Comparison of ENCODE assay signal across 8 cellular contexts in the genomic region with DNA sequence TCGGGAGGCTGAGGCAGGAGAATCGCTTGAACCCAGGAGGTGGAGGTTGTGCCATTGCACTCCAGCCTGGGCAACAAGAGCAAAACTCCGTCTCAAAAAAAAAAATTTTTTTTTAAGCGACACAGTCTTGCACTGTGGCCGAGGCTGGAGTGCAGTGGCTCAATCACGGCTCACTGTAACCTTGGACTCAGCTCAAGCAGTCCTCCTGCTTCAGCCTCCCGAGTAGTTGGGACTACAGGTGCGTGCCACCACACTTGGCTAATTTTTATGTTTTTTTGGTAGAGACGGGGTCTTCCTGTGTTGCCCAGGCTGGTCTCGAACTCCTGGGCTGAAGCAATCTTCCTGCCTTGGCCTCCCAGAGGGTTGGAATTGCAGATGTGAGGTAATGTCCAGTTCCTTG. TPM values are rescaled to one million over a fixed set of nuclear protein-coding genes. Genes with fewer than 3 reads are reported as not detected.
DNase-seq lines count a peak whose midpoint lies in the region; ATAC-seq, FAIRE-seq and TF ChIP-seq lines count a peak whose summit lies in the region.
"Not testable (repeated sequence)": the region's sequence is repeated elsewhere in the genome, so short reads cannot be mapped to it uniquely, and the experiment has no call there.

No MANE protein-coding gene starts in this region.

- not testable (repeated sequence) for H3K27me3 ChIP-seq in pancreas, testis

- WGBS in pancreas, 2 donors, result 93 to 96% methylated on average over 10 of the region's 10 CpGs
- 89 to 96% methylated on average over 10 of the region's 10 CpGs for WGBS in testis, 2 donors

- H3K4me1 ChIP-seq in pancreas (peaks cover 0 to 11% (median 3%) of the 10 kb centered on the region in 3 donors), testis (peaks cover 12% of the 10 kb centered on the region)

- not testable (repeated sequence) for TF ChIP-seq CTCF in GM12865 (IDR thresholded peaks at IDR 0.05; ENCODE audit: insufficient read depth, low read depth, low read length, missing control alignments); MCF 10A (IDR thresholded peaks at IDR 0.05; ENCODE audit: unreplicated experiment); pancreas (IDR thresholded peaks at IDR 0.05); testis (IDR thresholded peaks at IDR 0.05)

- peaks cover 56% of the 10 kb centered on the region for H3K36me3 Mint-ChIP-seq in activated CD8-positive, alpha-beta memory T cell treated with anti-CD3 and anti-CD28 coated beads, Interleukin-2, amount 10 ng/mL, durations not matched to agents 7 days and 5 days
- H3K36me3 Mint-ChIP-seq in MCF 10A (ENCODE audit: insufficient read depth, unreplicated experiment), result peaks cover 70% of the 10 kb centered on the region

- H3K27me3 Mint-ChIP-seq in activated CD8-positive, alpha-beta memory T cell treated with anti-CD3 and anti-CD28 coated beads, Interleukin-2, amount 10 ng/mL, durations not matched to agents 7 days and 5 days; MCF 10A (ENCODE audit: insufficient read depth, unreplicated experiment): not testable (repeated sequence)

- not testable (repeated sequence) for H3K9me3 ChIP-seq in SK-N-MC (ENCODE audit: low read depth, low read length); pancreas; testis

- H3K27ac Mint-ChIP-seq in activated CD8-positive, alpha-beta memory T cell treated with anti-CD3 and anti-CD28 coated beads, Interleukin-2, amount 10 ng/mL, durations not matched to agents 7 days and 5 days, result not testable (repeated sequence)
- peak overlapping the region; percentile 84 for H3K27ac Mint-ChIP-seq in MCF 10A (ENCODE audit: low read depth, unreplicated experiment)

- not testable (repeated sequence) for H3K9ac ChIP-seq in SK-N-MC (ENCODE audit: insufficient read length)

- DNase-seq in GM12865 (ENCODE audit: low read depth); SK-N-MC (ENCODE audit: low read depth, low spot score); MCF 10A (ENCODE audit: unreplicated experiment): not testable (repeated sequence)
- DNase-seq in activated CD8-positive, alpha-beta memory T cell treated with anti-CD3 and anti-CD28 coated beads, Interleukin-2, amount 10 ng/mL, durations not matched to agents 7 days and 5 days, result peak; percentile 25
- peak; percentile 57 for DNase-seq in activated effector memory CD4-positive, alpha-beta T cell treated with anti-CD3 and anti-CD28 coated beads, Interleukin-2, amount 50 U/mL, for 16 hours
- DNase-seq in islet precursor cell (peak; percentile 29), pancreas (peak in 5 of 6 donors; percentile 1 to 20 (median 11)), testis (peak; percentile 12)

- ATAC-seq in activated CD8-positive, alpha-beta memory T cell treated with anti-CD3 and anti-CD28 coated beads, Interleukin-2, amount 10 ng/mL, durations not matched to agents 7 days and 5 days; pancreas: not testable (repeated sequence)

- POLR2A ChIA-PET in MCF 10A (lab: Yijun Ruan, JAX), result interaction anchor here (1.2 to 5.3 kb wide), 6 partner anchors 10 to 182 kb away, joined by 4 to 120 read pairs (median 23); partner anchors contain the start of genes GRK4, NOP14 and TNIP2

- H3K4me3 Mint-ChIP-seq in activated CD8-positive, alpha-beta memory T cell treated with anti-CD3 and anti-CD28 coated beads, Interleukin-2, amount 10 ng/mL, durations not matched to agents 7 days and 5 days; MCF 10A (ENCODE audit: unreplicated experiment): not testable (repeated sequence)

- H3K4me3 ChIP-seq in GM12865 (ENCODE audit: low read depth, low read length), result 0 out of 2 replicates have a peak overlapping the region, but pooled peaks have one; percentile 78
- H3K4me3 ChIP-seq in SK-N-MC, pancreas, testis: not testable (repeated sequence)

- peaks cover 57% of the 10 kb centered on the region for H3K36me3 ChIP-seq in SK-N-MC (ENCODE audit: insufficient read depth, low read length)
- H3K36me3 ChIP-seq in pancreas, result peaks cover 0 to 39% (median 15%) of the 10 kb centered on the region in 3 donors
- not testable (repeated sequence) for H3K36me3 ChIP-seq in testis (ENCODE audit: low read depth, missing control alignments)

- H3K4me1 Mint-ChIP-seq in activated CD8-positive, alpha-beta memory T cell treated with anti-CD3 and anti-CD28 coated beads, Interleukin-2, amount 10 ng/mL, durations not matched to agents 7 days and 5 days, result peaks cover 75% of the 10 kb centered on the region
- peaks cover 28% of the 10 kb centered on the region for H3K4me1 Mint-ChIP-seq in MCF 10A (ENCODE audit: insufficient read depth, unreplicated experiment)

- not testable (repeated sequence) for TF ChIP-seq POLR2A in testis (IDR thresholded peaks at IDR 0.05)

- H3K9me3 Mint-ChIP-seq in activated CD8-positive, alpha-beta memory T cell treated with anti-CD3 and anti-CD28 coated beads, Interleukin-2, amount 10 ng/mL, durations not matched to agents 7 days and 5 days (ENCODE audit: low read depth); MCF 10A (ENCODE audit: unreplicated experiment): not testable (repeated sequence)

- H3K27ac ChIP-seq in SK-N-MC, result peak overlapping the region; percentile 31; the same call in 1 of the 2 replicates
- H3K27ac ChIP-seq in pancreas, testis: not testable (repeated sequence)

- not testable (repeated sequence) for FAIRE-seq in pancreas (lab: Jason Lieb, UNC)

- intact Hi-C loops in MCF 10A (cut with micrococcal nuclease) (loop anchor here (5.0 kb wide), 1 partner anchor 96 kb away; the partner anchor contains the start of gene ADD1), pancreas (cut with DNase I) (loop anchor here in 2 of 3 donors (10.0 kb wide), 1 partner anchor 174 kb away; no protein-coding TSS in a partner anchor), testis (cut with DNase I; ENCODE audit: low total_unique reads) (loop anchor here (10.0 kb wide), 1 partner anchor 174 kb away; no protein-coding TSS in a partner anchor)

- not testable (repeated sequence) for BruUV-seq in MCF 10A (replicated peaks; lab: Mats Ljungman, UMichigan)

- CTCF ChIA-PET in activated CD8-positive, alpha-beta memory T cell treated with anti-CD3 and anti-CD28 coated beads, Interleukin-2, amount 10 ng/mL, durations not matched to agents 7 days and 5 days (lab: Charles Lee), result interaction anchor here (4.4 to 4.9 kb wide), 2 partner anchors 9 to 16 kb away, joined by 23 to 65 read pairs; no protein-coding TSS in a partner anchor
- CTCF ChIA-PET in MCF 10A (lab: Yijun Ruan, JAX), result interaction anchor here (0.6 to 4.8 kb wide), 3 partner anchors 10 to 504 kb away, joined by 3 to 30 read pairs (median 4); partner anchors contain the start of gene HGFAC

RNA-seq across cellular contexts. Expression of gene NOP14, which starts 24.8 kb away (rescaled TPM):
- total RNA-seq in activated CD8-positive, alpha-beta memory T cell treated with anti-CD3 and anti-CD28 coated beads, Interleukin-2, amount 10 ng/mL, durations not matched to agents 7 days and 5 days, result 10 to 100 TPM; 47.9 to 81.0 TPM
- total RNA-seq in MCF 10A (2022) (44.0 and 65.6 TPM in 2 replicates), pancreas (10 to 100 TPM; 15.2 to 31.0 (median 19.1) TPM), testis (10 to 100 TPM; 17.4 to 25.4 TPM)
- polyA plus RNA-seq in pancreas (10 to 100 TPM; 11.1 to 15.9 TPM), testis (ENCODE audit: insufficient read depth, low read depth, low replicate concordance) (15.0 TPM)

RNA-seq across cellular contexts. Expression of gene GRK4, which starts 25.0 kb away (rescaled TPM):
- total RNA-seq in activated CD8-positive, alpha-beta memory T cell treated with anti-CD3 and anti-CD28 coated beads, Interleukin-2, amount 10 ng/mL, durations not matched to agents 7 days and 5 days, result 1 to 10 TPM; 3.0 to 4.4 TPM
- total RNA-seq in MCF 10A (2022), result 4.5 and 5.9 TPM in 2 replicates
- 1 to 10 TPM; 4.6 to 6.3 (median 5.3) TPM for total RNA-seq in pancreas
- 1 to 10 TPM; 7.5 to 9.7 TPM for polyA plus RNA-seq in pancreas
- 10 to 100 TPM; 33.8 to 73.0 TPM for total RNA-seq in testis
- polyA plus RNA-seq in testis (ENCODE audit: insufficient read depth, low read depth, low replicate concordance), result 106 TPM
